Comparison of ENCODE assay signal across 6 cellular contexts in genomic region chr22:37468201-37468695, GRCh38. TPM values are rescaled to one million over a fixed set of nuclear protein-coding genes. Genes with fewer than 3 reads are reported as not detected.
"Had no signal": no experiment of that assay in that cellular context is flagged by ENCODE, and none has a peak within 500 bp of the region (broad histone marks: within the 10 kb centered on the region; RNA-seq: fewer than 3 reads in every experiment).

No MANE protein-coding gene starts in this region.

RNA-seq across cellular contexts. Expression of gene ELFN2, which starts 41.0 kb away (rescaled TPM):
- total RNA-seq: left ventricle myocardium inferior, right atrium auricular region, subcutaneous adipose tissue, thoracic aorta had no signal
- polyA plus RNA-seq: naive thymus-derived CD4-positive, alpha-beta T cell had no signal

RNA-seq across cellular contexts. Expression of gene CARD10, which starts 51.0 kb away (rescaled TPM):
- total RNA-seq: mononuclear cell had no signal
